Comparison of ENCODE assay signal across 11 cellular contexts in genomic region chr17:71338396-71338795, GRCh38.
DNase-seq lines count a peak whose midpoint lies in the region; ATAC-seq, FAIRE-seq and TF ChIP-seq lines count a peak whose summit lies in the region.
"Had no signal": no experiment of that assay in that cellular context is flagged by ENCODE, and none has a peak within 500 bp of the region (broad histone marks: within the 10 kb centered on the region; RNA-seq: fewer than 3 reads in every experiment).

No MANE protein-coding gene starts in this region.

- peak overlapping the region; percentile 18 for H3K18ac ChIP-seq in mesendoderm (ENCODE audit: low read length)

- H3K79me2 ChIP-seq in Karpas-422 (ENCODE audit: low read length) (no peaks in the 10 kb centered on the region), astrocyte (ENCODE audit: insufficient read depth, low read length) (no peaks in the 10 kb centered on the region), mesendoderm (ENCODE audit: control insufficient read depth, insufficient read depth, low read length) (no peaks in the 10 kb centered on the region)

- no peak overlapping the region for H3K23ac ChIP-seq in mesendoderm (ENCODE audit: low read length)

- H2BK120ac ChIP-seq in mesendoderm (ENCODE audit: low read depth, low read length) = no peak overlapping the region

- no peak for TF ChIP-seq CTCF in BJ (IDR thresholded peaks at IDR 0.05; ENCODE audit: insufficient read depth, low read depth, low read length)
- TF ChIP-seq CTCF in astrocyte (IDR thresholded peaks at IDR 0.05; ENCODE audit: insufficient read depth, low read depth, low read length) = no peak
- no peak for TF ChIP-seq CTCF in GM10248 (IDR thresholded peaks at IDR 0.05; ENCODE audit: control extremely low read depth, extremely low read depth, low read depth, missing control alignments)
- TF ChIP-seq CTCF in body of pancreas (IDR thresholded peaks at IDR 0.05) = no peak

- H3K9ac ChIP-seq in Karpas-422 (ENCODE audit: low read length) (no peak overlapping the region), astrocyte (ENCODE audit: low read length) (no peak overlapping the region), mesendoderm (ENCODE audit: low read length) (no peak overlapping the region)

- no peak overlapping the region for H2BK15ac ChIP-seq in mesendoderm (replicated peaks; ENCODE audit: low read depth)

- no peak overlapping the region for H2AFZ ChIP-seq in Karpas-422 (ENCODE audit: low read length)
- no peak overlapping the region for H2AFZ ChIP-seq in astrocyte (ENCODE audit: low read depth, low read length)

- ATAC-seq in body of pancreas (no peak), HG03520 (IDR thresholded peaks at IDR 0.05; ENCODE audit: unreplicated experiment) (no peak)

- H3K36me3 ChIP-seq in BJ (ENCODE audit: control insufficient read depth, insufficient read depth, low read length) (no peaks in the 10 kb centered on the region), Karpas-422 (ENCODE audit: insufficient read depth, low read length) (no peaks in the 10 kb centered on the region), astrocyte (ENCODE audit: insufficient read depth, low read length) (no peaks in the 10 kb centered on the region), mesendoderm (ENCODE audit: control insufficient read depth, insufficient read depth, low read length) (no peaks in the 10 kb centered on the region), body of pancreas (replicated peaks in 1 of 2; ENCODE audit: insufficient read depth in 1 of 2, low read depth in 2 of 2) (no peaks in the 10 kb centered on the region)
- H3K36me3 ChIP-seq: stomach had no signal

- H3K27me3 ChIP-seq in BJ (ENCODE audit: control insufficient read depth, insufficient read depth, low read length) = no peaks in the 10 kb centered on the region
- H3K27me3 ChIP-seq in Karpas-422 (ENCODE audit: low read length) = no peaks in the 10 kb centered on the region
- H3K27me3 ChIP-seq in astrocyte (ENCODE audit: insufficient read depth, low read length) = no peaks in the 10 kb centered on the region
- H3K27me3 ChIP-seq in mesendoderm (ENCODE audit: insufficient read depth, low read length, poor library complexity) = no peaks in the 10 kb centered on the region
- no peaks in the 10 kb centered on the region for H3K27me3 ChIP-seq in body of pancreas
- H3K27me3 ChIP-seq: stomach had no signal

- FAIRE-seq in astrocyte (lab: Jason Lieb, UNC) (no peak), HTR-8/SVneo (lab: Jason Lieb, UNC) (no peak)

- H3K36me3 Mint-ChIP-seq in astrocyte (ENCODE audit: low read depth, unreplicated experiment) = no peaks in the 10 kb centered on the region
- H3K36me3 Mint-ChIP-seq: activated CD4-positive, alpha-beta memory T cell treated with anti-CD3 and anti-CD28 coated beads for 36 hours; activated naive CD4-positive, alpha-beta T cell treated with anti-CD3 and anti-CD28 coated beads, Interleukin-2, amount 50 U/mL, for 24 hours had no signal

- H3K27ac ChIP-seq in Karpas-422 (ENCODE audit: low read length) (no peak overlapping the region), astrocyte (ENCODE audit: low read depth, low read length) (no peak overlapping the region), mesendoderm (ENCODE audit: low read depth, low read length) (no peak overlapping the region), body of pancreas (no peak overlapping the region)
- H3K27ac ChIP-seq: stomach had no signal

- no peak overlapping the region for H3K56ac ChIP-seq in mesendoderm (ENCODE audit: low read length)

- H3K27me3 Mint-ChIP-seq in astrocyte (ENCODE audit: low read depth, unreplicated experiment) = no peaks in the 10 kb centered on the region
- H3K27me3 Mint-ChIP-seq: activated CD4-positive, alpha-beta memory T cell treated with anti-CD3 and anti-CD28 coated beads for 36 hours; activated naive CD4-positive, alpha-beta T cell treated with anti-CD3 and anti-CD28 coated beads, Interleukin-2, amount 50 U/mL, for 24 hours had no signal

- POLR2A ChIA-PET in BJ (lab: Charles Lee) (interaction anchor here (0.6 kb wide), 1 partner anchor 156 kb away, joined by 5 read pairs; no protein-coding TSS in a partner anchor), GM10248 (lab: Yijun Ruan, JAX) (no interaction called here)

- no peaks in the 10 kb centered on the region for H3K79me1 ChIP-seq in mesendoderm (ENCODE audit: low read length)

- H3K4me1 Mint-ChIP-seq in astrocyte (ENCODE audit: low read depth, unreplicated experiment) = peaks cover 6% of the 10 kb centered on the region
- H3K4me1 Mint-ChIP-seq: activated naive CD4-positive, alpha-beta T cell treated with anti-CD3 and anti-CD28 coated beads, Interleukin-2, amount 50 U/mL, for 24 hours had no signal

- no peak overlapping the region for H4K8ac ChIP-seq in mesendoderm (ENCODE audit: low read depth, low read length)

- H3K4ac ChIP-seq in mesendoderm (ENCODE audit: low read depth, low read length) = no peak overlapping the region

- H3K4me1 ChIP-seq in Karpas-422 (ENCODE audit: low read length) (no peaks in the 10 kb centered on the region; the same call in 1 of the 2 replicates), astrocyte (ENCODE audit: insufficient read depth, low read length) (no peaks in the 10 kb centered on the region), mesendoderm (ENCODE audit: control insufficient read depth, low read depth, low read length) (peaks cover 2% of the 10 kb centered on the region), body of pancreas (peaks cover 4% of the 10 kb centered on the region)

- no peaks in the 10 kb centered on the region for H3K9me3 ChIP-seq in Karpas-422 (ENCODE audit: low read length)
- no peaks in the 10 kb centered on the region for H3K9me3 ChIP-seq in astrocyte (ENCODE audit: insufficient read depth, low read depth, low read length)
- H3K9me3 ChIP-seq in body of pancreas = no peaks in the 10 kb centered on the region
- H3K9me3 ChIP-seq: stomach had no signal

- CTCF ChIA-PET in BJ (lab: Yijun Ruan, JAX) = no interaction called here
- CTCF ChIA-PET in GM10248 (lab: Yijun Ruan, JAX) = no interaction called here

- H3K27ac Mint-ChIP-seq in astrocyte (ENCODE audit: unreplicated experiment) = no peak overlapping the region
- H3K27ac Mint-ChIP-seq: activated CD4-positive, alpha-beta memory T cell treated with anti-CD3 and anti-CD28 coated beads for 36 hours; activated naive CD4-positive, alpha-beta T cell treated with anti-CD3 and anti-CD28 coated beads, Interleukin-2, amount 50 U/mL, for 24 hours had no signal

- H3K4me3 ChIP-seq in BJ (ENCODE audit: low read depth, low read length) = 0 out of 2 replicates have a peak overlapping the region, but pooled peaks have one; percentile 9
- H3K4me3 ChIP-seq in Karpas-422 (ENCODE audit: low read length) = no peak overlapping the region
- H3K4me3 ChIP-seq in astrocyte (ENCODE audit: insufficient read depth, low read depth, low read length) = no peak overlapping the region
- H3K4me3 ChIP-seq in mesendoderm (ENCODE audit: low read length) = no peak overlapping the region
- H3K4me3 ChIP-seq in body of pancreas = no peak overlapping the region
- H3K4me3 ChIP-seq: stomach had no signal

- no CpG with 5 or more reads among the region's 5 CpGs for WGBS in mesendoderm (ENCODE audit: extremely low coverage, insufficient coverage, low lambda C conversion rate)
- WGBS in body of pancreas, 2 donors = 70 to 74% methylated on average over 5 of the region's 5 CpGs

- no peak for TF ChIP-seq POLR2A in body of pancreas (IDR thresholded peaks at IDR 0.05)

- no peak overlapping the region for H2BK5ac ChIP-seq in mesendoderm (ENCODE audit: low read length)

- H3K4me3 Mint-ChIP-seq in astrocyte (ENCODE audit: unreplicated experiment) = no peak overlapping the region
- H3K4me3 Mint-ChIP-seq: activated CD4-positive, alpha-beta memory T cell treated with anti-CD3 and anti-CD28 coated beads for 36 hours; activated naive CD4-positive, alpha-beta T cell treated with anti-CD3 and anti-CD28 coated beads, Interleukin-2, amount 50 U/mL, for 24 hours had no signal

- H3K4me2 ChIP-seq in Karpas-422 (ENCODE audit: low read depth, low read length, poor library complexity, severe bottlenecking) = peak overlapping the region; percentile 23
- H3K4me2 ChIP-seq in astrocyte (ENCODE audit: low read length) = peak overlapping the region; percentile 64
- no peak overlapping the region for H3K4me2 ChIP-seq in mesendoderm (ENCODE audit: low read length)

- no peak overlapping the region for H4K5ac ChIP-seq in mesendoderm (ENCODE audit: low read length)

- DNase-seq in BJ (ENCODE audit: low read depth) (no peak), Karpas-422 (no peak), astrocyte (ENCODE audit: low read depth) (peak; percentile 65), mesendoderm (no peak), GM10248 (ENCODE audit: extremely low spot score) (no peak), body of pancreas (no peak), HTR-8/SVneo (ENCODE audit: insufficient read length, low spot score) (no peak)
- DNase-seq: activated CD4-positive, alpha-beta memory T cell treated with anti-CD3 and anti-CD28 coated beads for 36 hours; stomach had no signal

- H4K20me1 ChIP-seq in Karpas-422 (ENCODE audit: insufficient read depth, low read depth, low read length) (no peaks in the 10 kb centered on the region), astrocyte (ENCODE audit: insufficient read depth, low read length) (no peaks in the 10 kb centered on the region)

- intact Hi-C loops in body of pancreas (cut with DNase I) = no loop called here

- H3K9me2 ChIP-seq in Karpas-422 (replicated peaks; ENCODE audit: insufficient read depth, low read length) = no peaks in the 10 kb centered on the region

- H3K9me3 Mint-ChIP-seq in astrocyte (ENCODE audit: unreplicated experiment) = peaks cover 2% of the 10 kb centered on the region
- H3K9me3 Mint-ChIP-seq: activated naive CD4-positive, alpha-beta T cell treated with anti-CD3 and anti-CD28 coated beads, Interleukin-2, amount 50 U/mL, for 24 hours had no signal

- no peak overlapping the region for H2AK5ac ChIP-seq in mesendoderm (ENCODE audit: low read length)
